25 cellular contexts compared by ENCODE assay signal in the genomic region with DNA sequence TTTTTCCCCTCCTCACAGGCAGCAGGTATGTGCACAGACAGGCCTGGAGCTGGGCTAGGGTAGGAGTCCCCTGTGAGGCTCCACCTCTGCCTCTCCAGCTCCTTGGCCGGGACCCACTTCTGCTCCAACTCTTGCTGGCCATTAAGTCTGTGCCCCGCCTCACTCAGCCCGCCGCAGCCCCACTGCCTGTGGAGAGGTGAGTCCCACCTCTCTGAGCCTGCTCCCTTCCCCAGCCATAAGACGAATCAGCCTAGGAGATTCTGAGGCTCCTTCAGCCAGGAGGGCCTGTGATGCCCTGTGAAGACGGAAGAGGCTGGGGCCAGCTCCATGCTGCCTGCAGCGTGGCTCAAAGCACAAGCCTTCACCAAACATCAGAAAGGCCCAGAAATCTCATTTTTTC. TPM values are rescaled to one million over a fixed set of nuclear protein-coding genes. Genes with fewer than 3 reads are reported as not detected.
DNase-seq lines count a peak whose midpoint lies in the region; ATAC-seq and TF ChIP-seq lines count a peak whose summit lies in the region.
"Had no signal": no experiment of that assay in that cellular context is flagged by ENCODE, and none has a peak within 500 bp of the region (broad histone marks: within the 10 kb centered on the region; RNA-seq: fewer than 3 reads in every experiment).

No MANE protein-coding gene starts in this region.

- TF ChIP-seq EP300 in upper lobe of left lung (IDR thresholded peaks at IDR 0.05) = no peak

- H2BK120ac ChIP-seq in mesenchymal stem cell (ENCODE audit: low read depth, low read length) = no peak overlapping the region

- H3K4ac ChIP-seq in mesenchymal stem cell (ENCODE audit: low read depth in 1 of 2, low read length in 2 of 2) = peak overlapping the region in 1 of 2 experiments; percentile 63

- peak overlapping the region; percentile 11 to 88 for H2BK12ac ChIP-seq in mesenchymal stem cell (ENCODE audit: low read length in 2 of 2)

- H4K91ac ChIP-seq in mesenchymal stem cell (ENCODE audit: low read length) = peak overlapping the region; percentile 23

- H3K9me3 ChIP-seq in adipocyte (ENCODE audit: control insufficient read depth, low read length) = no peaks in the 10 kb centered on the region
- no peaks in the 10 kb centered on the region for H3K9me3 ChIP-seq in mesenchymal stem cell (ENCODE audit: control insufficient read depth, low read length)
- H3K9me3 ChIP-seq in upper lobe of left lung = no peaks in the 10 kb centered on the region
- H3K9me3 ChIP-seq: breast epithelium, neutrophil, tibial artery had no signal

- H2AK5ac ChIP-seq in mesenchymal stem cell (ENCODE audit: low read length, severe bottlenecking) = no peak overlapping the region

- H2BK15ac ChIP-seq in mesenchymal stem cell (ENCODE audit: low read depth, poor library complexity, severe bottlenecking) = peak overlapping the region; percentile 85

- H3K4me1 ChIP-seq in adipocyte (ENCODE audit: control insufficient read depth, insufficient read depth, low read length) = peaks cover 74% of the 10 kb centered on the region
- peaks cover 4% of the 10 kb centered on the region for H3K4me1 ChIP-seq in mesenchymal stem cell (ENCODE audit: control insufficient read depth, insufficient read depth, low read depth, low read length)
- peaks cover 39 to 55% (median 41%) of the 10 kb centered on the region in 4 donors for H3K4me1 ChIP-seq in upper lobe of left lung
- H3K4me1 ChIP-seq: breast epithelium had no signal

- H2BK5ac ChIP-seq in mesenchymal stem cell (ENCODE audit: low read depth, low read length, poor library complexity, severe bottlenecking) = no peak overlapping the region

- H3K23ac ChIP-seq in mesenchymal stem cell (ENCODE audit: low read length in 2 of 2) = no peak overlapping the region

- peak; percentile 50 for DNase-seq in activated CD8-positive, alpha-beta memory T cell treated with anti-CD3 and anti-CD28 coated beads for 24 hours
- no peak for DNase-seq in activated CD8-positive, alpha-beta memory T cell treated with anti-CD3 and anti-CD28 coated beads, Interleukin-2, amount 50 U/mL, for 4 hours
- DNase-seq in adipocyte (ENCODE audit: low read depth) (no peak), mesenchymal stem cell (no peak), upper lobe of left lung (peak; percentile 12 to 72), DMS 273 treated with DMSO at 0.1 percent for 48 hours (lab: John Stamatoyannopoulos, UW) (no peak), NCI-H1048 (lab: John Stamatoyannopoulos, UW) (no peak)
- no peak for DNase-seq in stimulated activated CD4-positive, alpha-beta T cell treated with anti-CD3 and anti-CD28 coated beads, Interleukin-1b, Interleukin-23, amount 100 ng/mL, for 48 hours
- DNase-seq: activated CD4-positive, alpha-beta memory T cell treated with anti-CD3 and anti-CD28 coated beads for 36 hours; dermis blood vessel endothelial cell; foreskin melanocyte; H9; NCI-H1436 treated with DMSO at 0.1 percent for 48 hours; OCI-M1; retina; SIG-M5; tibial artery had no signal

- H3K9ac ChIP-seq in adipocyte (ENCODE audit: low read length) = peak overlapping the region; percentile 82
- no peak overlapping the region for H3K9ac ChIP-seq in mesenchymal stem cell (ENCODE audit: low read length)

- peak overlapping the region; percentile 12 for H4K8ac ChIP-seq in mesenchymal stem cell (ENCODE audit: low read length)

- H3K36me3 ChIP-seq in adipocyte (ENCODE audit: control insufficient read depth, insufficient read depth, low read length, severe bottlenecking) (no peaks in the 10 kb centered on the region), mesenchymal stem cell (ENCODE audit: control insufficient read depth in 1 of 2, insufficient read depth in 2 of 2, low read depth in 1 of 2, low read length in 2 of 2) (no peaks in the 10 kb centered on the region), upper lobe of left lung (no peaks in the 10 kb centered on the region)
- H3K36me3 ChIP-seq: breast epithelium, neutrophil, tibial artery had no signal

- H2AFZ ChIP-seq in mesenchymal stem cell (ENCODE audit: low read depth, low read length) = no peak overlapping the region

- TF ChIP-seq POLR2A in upper lobe of left lung (IDR thresholded peaks at IDR 0.05) = no peak

- H3K27me3 ChIP-seq in adipocyte (replicated peaks; ENCODE audit: control insufficient read depth, insufficient read depth, low read length) (no peaks in the 10 kb centered on the region), mesenchymal stem cell (ENCODE audit: control insufficient read depth in 1 of 2, insufficient read depth in 1 of 2, low read length in 2 of 2) (no peaks in the 10 kb centered on the region), upper lobe of left lung (no peaks in the 10 kb centered on the region)
- H3K27me3 ChIP-seq: breast epithelium, tibial artery had no signal

- no peak overlapping the region for H3K18ac ChIP-seq in mesenchymal stem cell (ENCODE audit: low read depth in 1 of 2, low read length in 2 of 2)

- no peak overlapping the region for H3K14ac ChIP-seq in mesenchymal stem cell (ENCODE audit: low read length in 2 of 2)

- H3K79me1 ChIP-seq in mesenchymal stem cell (replicated peaks; ENCODE audit: low read length, poor library complexity, severe bottlenecking) = peaks cover 3% of the 10 kb centered on the region

- no peak for ATAC-seq in upper lobe of left lung (ENCODE audit: low FRiP score in 2 of 2)
- ATAC-seq: HepG2; stimulated activated memory B cell treated with anti-CD40 and anti-IgM and Interleukin-4, amounts not matched to agents 10 μg/mL and 1 μg/mL and 100 μg/mL, for 72 hours had no signal

- no peak overlapping the region for H3K4me2 ChIP-seq in mesenchymal stem cell (ENCODE audit: low read length, poor library complexity, severe bottlenecking)

- no peak overlapping the region for H3K27ac ChIP-seq in mesenchymal stem cell (ENCODE audit: low read length, poor library complexity, severe bottlenecking)
- H3K27ac ChIP-seq in upper lobe of left lung = peak overlapping the region in 1 of 4 donors; percentile 8
- H3K27ac ChIP-seq: C4-2B, epithelial cell of prostate, neutrophil, VCaP had no signal

- 73% methylated on average over 6 of the region's 7 CpGs for WGBS in mesenchymal stem cell
- 85 to 89% methylated on average over 7 of the region's 7 CpGs for WGBS in upper lobe of left lung, 2 donors

- H3K4me3 ChIP-seq in adipocyte (ENCODE audit: low read length) (no peak overlapping the region), mesenchymal stem cell (ENCODE audit: insufficient read depth in 1 of 2, low read depth in 1 of 2, low read length in 2 of 2) (no peak overlapping the region), upper lobe of left lung (no peak overlapping the region)
- H3K4me3 ChIP-seq: breast epithelium, tibial artery had no signal

- TF ChIP-seq CTCF in upper lobe of left lung (IDR thresholded peaks at IDR 0.05) = no peak

RNA-seq across cellular contexts. Expression of gene TSKU, which starts 23.0 kb away (rescaled TPM):
- 47.5 TPM for polyA plus RNA-seq in mesenchymal stem cell (2013, experiment 1 of 2)
- 48.4 TPM for polyA plus RNA-seq in mesenchymal stem cell (2013, experiment 2 of 2)
- total RNA-seq in upper lobe of left lung = 10 to 100 TPM in 2 of 6 donors, 1 to 10 TPM in 4; 2.1 to 19.8 (median 9.5) TPM
- total RNA-seq: mononuclear cell had no signal

RNA-seq across cellular contexts. Expression of gene ACER3, which starts 54.6 kb away (rescaled TPM):
- polyA plus RNA-seq in mesenchymal stem cell (2013, experiment 1 of 2) = 9.7 TPM
- polyA plus RNA-seq in mesenchymal stem cell (2013, experiment 2 of 2) = 11.0 TPM
- 10 to 100 TPM; 10.5 to 46.7 (median 17.1) TPM for total RNA-seq in upper lobe of left lung

Comparison
In these comparisons a context has a peak if more than half of its experiments do, and no peak if none do; other contexts are left out.
1. DNase-seq: peak in activated CD8-positive, alpha-beta memory T cell treated with anti-CD3 and anti-CD28 coated beads for 24 hours (single experiment) and upper lobe of left lung (2 of 2); none in activated CD8-positive, alpha-beta memory T cell treated with anti-CD3 and anti-CD28 coated beads, Interleukin-2, amount 50 U/mL, for 4 hours (single experiment), adipocyte (single experiment), mesenchymal stem cell (single experiment), stimulated activated CD4-positive, alpha-beta T cell treated with anti-CD3 and anti-CD28 coated beads, Interleukin-1b, Interleukin-23, amount 100 ng/mL, for 48 hours (single experiment), DMS 273 treated with DMSO at 0.1 percent for 48 hours (single experiment) and NCI-H1048 (single experiment).